ENCODE assay signal across 8 cellular contexts in genomic region chr6:68572525-68572924, GRCh38.
DNase-seq lines count a peak whose midpoint lies in the region; ATAC-seq, FAIRE-seq and TF ChIP-seq lines count a peak whose summit lies in the region.

No MANE protein-coding gene starts in this region.

- no peaks in the 10 kb centered on the region for H3K36me3 Mint-ChIP-seq in activated T-cell treated with anti-CD3 and anti-CD28 coated beads, Interleukin-2, amount 50 U/mL, for 72 hours (ENCODE audit: insufficient read depth in 2 of 2)
- no peaks in the 10 kb centered on the region for H3K36me3 Mint-ChIP-seq in activated T-cell treated with anti-CD3 and anti-CD28 coated beads, Interleukin-2, amount 50 U/mL, for 4 hours (ENCODE audit: insufficient read depth)

- DNase-seq in activated T-cell treated with anti-CD3 and anti-CD28 coated beads, Interleukin-2, amount 50 U/mL, for 72 hours, result peak; percentile 1 to 12
- DNase-seq in activated T-cell treated with anti-CD3 and anti-CD28 coated beads, Interleukin-2, amount 50 U/mL, for 4 hours, result no peak
- peak; percentile 16 for DNase-seq in H54 (ENCODE audit: insufficient read length, low spot score)
- peak; percentile 11 for DNase-seq in LHCN-M2 (ENCODE audit: low read depth)
- peak; percentile 41 for DNase-seq in SK-N-DZ (ENCODE audit: low spot score)
- peak; percentile 67 for DNase-seq in iPS-NIHi11 (ENCODE audit: low spot score)
- DNase-seq in GF-D8 (lab: John Stamatoyannopoulos, UW), result no peak
- no peak for DNase-seq in stimulated activated CD4-positive, alpha-beta T cell treated with anti-CD3 and anti-CD28 coated beads, Interleukin-1b, Interleukin-23, amount 100 ng/mL, for 48 hours

- peak in 1 of 2 donors; percentile 48 for ATAC-seq in activated T-cell treated with anti-CD3 and anti-CD28 coated beads, Interleukin-2, amount 50 U/mL, for 72 hours (replicated peaks in 1 of 2)
- no peak for ATAC-seq in activated T-cell treated with anti-CD3 and anti-CD28 coated beads, Interleukin-2, amount 50 U/mL, for 4 hours

- FAIRE-seq in H54 (lab: Jason Lieb, UNC), result peak; percentile 58

- no peak for TF ChIP-seq POLR2A in H54 (IDR thresholded peaks at IDR 0.05; ENCODE audit: low read depth, low read length)

- no peak overlapping the region for H3K4me3 Mint-ChIP-seq in activated T-cell treated with anti-CD3 and anti-CD28 coated beads, Interleukin-2, amount 50 U/mL, for 72 hours
- H3K4me3 Mint-ChIP-seq in activated T-cell treated with anti-CD3 and anti-CD28 coated beads, Interleukin-2, amount 50 U/mL, for 4 hours, result no peak overlapping the region

- peaks cover 6 to 10% of the 10 kb centered on the region in 2 donors for H3K9me3 Mint-ChIP-seq in activated T-cell treated with anti-CD3 and anti-CD28 coated beads, Interleukin-2, amount 50 U/mL, for 72 hours
- H3K9me3 Mint-ChIP-seq in activated T-cell treated with anti-CD3 and anti-CD28 coated beads, Interleukin-2, amount 50 U/mL, for 4 hours, result peaks cover 15% of the 10 kb centered on the region

- no peak overlapping the region for H3K27ac Mint-ChIP-seq in activated T-cell treated with anti-CD3 and anti-CD28 coated beads, Interleukin-2, amount 50 U/mL, for 72 hours

- H3K4me1 Mint-ChIP-seq in activated T-cell treated with anti-CD3 and anti-CD28 coated beads, Interleukin-2, amount 50 U/mL, for 72 hours (ENCODE audit: low read depth), result no peaks in the 10 kb centered on the region
- H3K4me1 Mint-ChIP-seq in activated T-cell treated with anti-CD3 and anti-CD28 coated beads, Interleukin-2, amount 50 U/mL, for 4 hours (ENCODE audit: low read depth), result no peaks in the 10 kb centered on the region

- H3K27me3 Mint-ChIP-seq in activated T-cell treated with anti-CD3 and anti-CD28 coated beads, Interleukin-2, amount 50 U/mL, for 72 hours (ENCODE audit: low read depth), result no peaks in the 10 kb centered on the region
- H3K27me3 Mint-ChIP-seq in activated T-cell treated with anti-CD3 and anti-CD28 coated beads, Interleukin-2, amount 50 U/mL, for 4 hours (ENCODE audit: low read depth), result no peaks in the 10 kb centered on the region

Comparison
In these comparisons a context has a peak if more than half of its experiments do, and no peak if none do; other contexts are left out.
1. DNase-seq: peak in activated T-cell treated with anti-CD3 and anti-CD28 coated beads, Interleukin-2, amount 50 U/mL, for 72 hours (2 of 2), H54 (single experiment), LHCN-M2 (single experiment), SK-N-DZ (single experiment) and iPS-NIHi11 (single experiment); none in activated T-cell treated with anti-CD3 and anti-CD28 coated beads, Interleukin-2, amount 50 U/mL, for 4 hours (single experiment), GF-D8 (single experiment) and stimulated activated CD4-positive, alpha-beta T cell treated with anti-CD3 and anti-CD28 coated beads, Interleukin-1b, Interleukin-23, amount 100 ng/mL, for 48 hours (single experiment).